ENCODE assay signal across 15 cellular contexts in genomic region chr2:11777886-11778415, GRCh38. TPM values are rescaled to one million over a fixed set of nuclear protein-coding genes. Genes with fewer than 3 reads are reported as not detected.
A peak's percentile ranks its signal among the peaks of the same experiment; 100 is the strongest.
DNase-seq lines count a peak whose midpoint lies in the region; ATAC-seq and TF ChIP-seq lines count a peak whose summit lies in the region.
"Had no signal": no experiment of that assay in that cellular context is flagged by ENCODE, and none has a peak within 500 bp of the region (broad histone marks: within the 10 kb centered on the region; RNA-seq: fewer than 3 reads in every experiment).

No MANE protein-coding gene starts in this region.

- peak overlapping the region; percentile 64 for H3K27ac Mint-ChIP-seq in CD4-positive, alpha-beta T cell
- peak overlapping the region; percentile 48 to 75 for H3K27ac Mint-ChIP-seq in activated naive CD4-positive, alpha-beta T cell treated with anti-CD3 and anti-CD28 coated beads, Interleukin-2, amount 50 U/mL, for 72 hours
- peak overlapping the region in 3 of 6 donors; percentile 34 to 78 (median 75) for H3K27ac Mint-ChIP-seq in naive B cell
- H3K27ac Mint-ChIP-seq: WTC11 had no signal

- no peak overlapping the region for H3K4me3 ChIP-seq in BLaER1
- H3K4me3 ChIP-seq: GM23248, skin epidermis, thyroid gland had no signal

- CTCF ChIA-PET in CD4-positive, alpha-beta T cell (lab: Charles Lee): interaction anchor here (1.0 to 5.6 kb wide), 5 partner anchors 21 to 90 kb away, joined by 3 to 42 read pairs (median 4); no protein-coding TSS in a partner anchor

- peaks cover 43% of the 10 kb centered on the region for H3K4me1 ChIP-seq in BLaER1
- H3K4me1 ChIP-seq: thyroid gland had no signal

- no peak overlapping the region for H3K27ac ChIP-seq in BLaER1
- peak overlapping the region; percentile 19 for H3K27ac ChIP-seq in CD4-positive, alpha-beta T cell (ENCODE audit: low read depth, low read length)
- H3K27ac ChIP-seq: GM23248, thyroid gland had no signal

- H3K9me3 ChIP-seq in BLaER1: no peaks in the 10 kb centered on the region
- H3K9me3 ChIP-seq in CD4-positive, alpha-beta T cell (ENCODE audit: control insufficient read depth, low read length): no peaks in the 10 kb centered on the region
- H3K9me3 ChIP-seq: thyroid gland had no signal

- H3K4me1 Mint-ChIP-seq in CD4-positive, alpha-beta T cell (ENCODE audit: low read depth): peaks cover 49% of the 10 kb centered on the region
- peaks cover 23 to 34% (median 28%) of the 10 kb centered on the region in 3 donors for H3K4me1 Mint-ChIP-seq in naive B cell

- peak overlapping the region; percentile 5 for H3K4me3 Mint-ChIP-seq in CD4-positive, alpha-beta T cell
- H3K4me3 Mint-ChIP-seq in naive B cell: peak overlapping the region in 5 of 8 donors; percentile 9 to 71 (median 44)
- H3K4me3 Mint-ChIP-seq: WTC11 had no signal

- peaks cover 78% of the 10 kb centered on the region for H3K36me3 Mint-ChIP-seq in CD4-positive, alpha-beta T cell (ENCODE audit: low read depth)
- peaks cover 18 to 43% of the 10 kb centered on the region in 2 donors for H3K36me3 Mint-ChIP-seq in activated naive CD4-positive, alpha-beta T cell treated with anti-CD3 and anti-CD28 coated beads, Interleukin-2, amount 50 U/mL, for 72 hours
- peaks cover 16 to 37% of the 10 kb centered on the region in 2 donors for H3K36me3 Mint-ChIP-seq in naive B cell

- no peak for DNase-seq in CD4-positive, alpha-beta T cell
- DNase-seq in activated naive CD4-positive, alpha-beta T cell treated with anti-CD3 and anti-CD28 coated beads, Interleukin-2, amount 50 U/mL, for 72 hours (ENCODE audit: low spot score in 2 of 2): no peak
- DNase-seq in naive B cell: no peak
- DNase-seq in dermis blood vessel endothelial cell: no peak
- no peak for DNase-seq in NCI-H748 treated with DMSO at 0.1 percent for 48 hours (lab: John Stamatoyannopoulos, UW)
- DNase-seq: GM23248; NCI-H1930; stimulated activated CD4-positive, alpha-beta T cell treated with anti-CD3 and anti-CD28 coated beads, Interleukin-4, amount 100 ng/mL, for 4 hours; stimulated activated CD8-positive, alpha-beta memory T cell treated with anti-CD3 and anti-CD28 coated beads, Interleukin-4, amount 100 ng/mL, for 48 hours; thyroid gland had no signal

- no peaks in the 10 kb centered on the region for H3K27me3 ChIP-seq in BLaER1
- H3K27me3 ChIP-seq in CD4-positive, alpha-beta T cell (ENCODE audit: control insufficient read depth, insufficient read depth, low read length): no peaks in the 10 kb centered on the region
- H3K27me3 ChIP-seq: thyroid gland had no signal

- POLR2A ChIA-PET in CD4-positive, alpha-beta T cell (lab: Charles Lee): interaction anchor here (1.0 to 2.2 kb wide), 3 partner anchors 29 to 85 kb away, joined by 3 to 11 read pairs (median 5); partner anchors contain the start of gene LPIN1

- peaks cover 81% of the 10 kb centered on the region for H3K36me3 ChIP-seq in BLaER1

- H3K4me2 ChIP-seq in BLaER1: peak overlapping the region; percentile 73

- no peaks in the 10 kb centered on the region for H3K9me3 Mint-ChIP-seq in CD4-positive, alpha-beta T cell
- no peaks in the 10 kb centered on the region for H3K9me3 Mint-ChIP-seq in activated naive CD4-positive, alpha-beta T cell treated with anti-CD3 and anti-CD28 coated beads, Interleukin-2, amount 50 U/mL, for 72 hours
- no peaks in the 10 kb centered on the region for H3K9me3 Mint-ChIP-seq in naive B cell
- H3K9me3 Mint-ChIP-seq: WTC11 had no signal

- no peaks in the 10 kb centered on the region for H3K27me3 Mint-ChIP-seq in CD4-positive, alpha-beta T cell
- no peaks in the 10 kb centered on the region for H3K27me3 Mint-ChIP-seq in naive B cell

- intact Hi-C loops in CD4-positive, alpha-beta T cell (cut with DNase I, micrococcal nuclease): loop anchor here (1.0 to 10.0 kb wide), 6 partner anchors 28 to 943 kb away; partner anchors contain the start of genes LPIN1 (in 1 of the 2) and SLC66A3 (in 1 of the 2)

- no peak overlapping the region for H3K9ac ChIP-seq in BLaER1
- H3K9ac ChIP-seq: GM23248 had no signal

- no peak for ATAC-seq in CD4-positive, alpha-beta T cell (ENCODE audit: poor library complexity)
- peak in 1 of 2 donors; percentile 32 for ATAC-seq in activated naive CD4-positive, alpha-beta T cell treated with anti-CD3 and anti-CD28 coated beads, Interleukin-2, amount 50 U/mL, for 72 hours
- no peak for ATAC-seq in naive B cell (ENCODE audit: low read depth in 2 of 2)
- no peak for ATAC-seq in HG02678 (IDR thresholded peaks at IDR 0.05; ENCODE audit: unreplicated experiment)
- ATAC-seq: Right ventricle myocardium inferior had no signal

- TF ChIP-seq CTCF in CD4-positive, alpha-beta T cell (IDR thresholded peaks at IDR 0.05): no peak

- peaks cover 10% of the 10 kb centered on the region; the same call in 1 of the 2 replicates for H4K20me1 ChIP-seq in BLaER1

RNA-seq across cellular contexts. Expression of gene LPIN1, which starts 31.5 kb away (rescaled TPM):
- 100 to 1,000 TPM; 115 to 128 TPM for total RNA-seq in CD4-positive, alpha-beta T cell
- 10 to 100 TPM; 68.6 to 92.9 TPM for total RNA-seq in activated naive CD4-positive, alpha-beta T cell treated with anti-CD3 and anti-CD28 coated beads, Interleukin-2, amount 50 U/mL, for 72 hours
- polyA plus RNA-seq in naive B cell (ENCODE audit: low read depth in 6 of 6): 10 to 100 TPM in 3 of 6 donors, 1 to 10 TPM in 3; 4.6 to 12.8 (median 9.7) TPM
- 24.0 and 36.3 TPM in 2 replicates for total RNA-seq in dermis blood vessel endothelial cell
